Comparison of ENCODE assay signal across 29 cellular contexts in the genomic region with DNA sequence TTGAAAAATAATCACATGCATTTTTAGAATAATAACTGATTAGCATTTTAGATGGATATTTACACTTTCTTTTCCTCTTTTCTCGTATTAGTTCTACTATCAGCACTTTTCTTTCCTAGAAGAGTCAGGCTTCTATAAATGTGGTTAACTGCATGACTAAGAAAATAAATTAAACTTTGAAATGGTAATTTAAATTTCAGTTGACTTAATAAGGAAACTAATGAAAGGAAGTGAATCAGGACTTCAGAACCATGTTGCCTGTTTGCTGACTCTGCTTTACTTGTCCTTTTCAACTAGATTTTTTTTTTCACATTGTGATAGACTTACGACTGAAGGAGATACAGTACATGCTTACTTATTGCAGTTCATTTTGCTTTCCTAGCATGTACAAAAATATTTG.
"Had no signal": no experiment of that assay in that cellular context is flagged by ENCODE, and none has a peak within 500 bp of the region (broad histone marks: within the 10 kb centered on the region; RNA-seq: fewer than 3 reads in every experiment).

No MANE protein-coding gene starts in this region.

- FAIRE-seq: urothelium cell line had no signal

- ATAC-seq: natural killer cell; psoas muscle; sciatic nerve; stimulated activated effector memory CD8-positive, alpha-beta T cell treated with anti-CD3 and anti-CD28 coated beads, Interleukin-12 subunit alpha, Interleukin-12 subunit beta, amount 100 ng/mL, for 72 hours; upper lobe of right lung had no signal

- H3K4me3 ChIP-seq: left ventricle myocardium inferior, lung, neural progenitor cell, psoas muscle, right atrium auricular region, skin epidermis, suprapubic skin, thoracic aorta, tibial artery, upper lobe of right lung had no signal

- H3K27ac ChIP-seq: left ventricle myocardium inferior, neural progenitor cell, neutrophil, parathyroid adenoma, psoas muscle, right atrium auricular region, skin epidermis, suprapubic skin, thoracic aorta, tibial artery, upper lobe of right lung had no signal

- H3K9ac ChIP-seq: neural progenitor cell, parathyroid adenoma had no signal

- H3K36me3 ChIP-seq: left ventricle myocardium inferior, neural progenitor cell, neutrophil, right atrium auricular region, suprapubic skin, thoracic aorta, tibial artery, upper lobe of right lung had no signal

- H3K4me1 ChIP-seq: left ventricle myocardium inferior, neural progenitor cell, parathyroid adenoma, psoas muscle, right atrium auricular region, suprapubic skin, tibial artery, upper lobe of right lung had no signal

- H2AFZ ChIP-seq: neural progenitor cell, parathyroid adenoma had no signal

- H3K4me1 Mint-ChIP-seq: mesothelial cell of epicardium; naive B cell; natural killer cell; nephron progenitor cell; neural progenitor cell; stimulated activated effector memory CD8-positive, alpha-beta T cell treated with anti-CD3 and anti-CD28 coated beads, Interleukin-12 subunit alpha, Interleukin-12 subunit beta, amount 100 ng/mL, for 72 hours had no signal

- H3K4me3 Mint-ChIP-seq: mesothelial cell of epicardium; naive B cell; natural killer cell; nephron progenitor cell; neural progenitor cell; stimulated activated effector memory CD8-positive, alpha-beta T cell treated with anti-CD3 and anti-CD28 coated beads, Interleukin-12 subunit alpha, Interleukin-12 subunit beta, amount 100 ng/mL, for 72 hours; stimulated activated naive CD8-positive, alpha-beta T cell treated with anti-CD3 and anti-CD28 coated beads, Interleukin-15, Interleukin-2, amounts not matched to agents 100 ng/mL and 50 ng/mL, for 24 hours had no signal

- DNase-seq: islet precursor cell; left ventricle myocardium inferior; mesendoderm; naive B cell; natural killer cell; nephron progenitor cell; occipital lobe; psoas muscle; stimulated activated CD4-positive, alpha-beta T cell treated with anti-CD3 and anti-CD28 coated beads, Interleukin-12 subunit alpha, Interleukin-12 subunit beta, amount 100 ng/mL, for 4 hours; stimulated activated CD4-positive, alpha-beta T cell treated with anti-CD3 and anti-CD28 coated beads, Interleukin-15, amount 100 ng/mL, for 24 hours; stimulated activated CD4-positive, alpha-beta T cell treated with anti-CD3 and anti-CD28 coated beads, Interleukin-2, amount 100 ng/mL, for 24 hours; stimulated activated CD4-positive, alpha-beta T cell treated with anti-CD3 and anti-CD28 coated beads, Interleukin-4, amount 100 ng/mL, for 1 hour; stimulated activated naive CD4-positive, alpha-beta T cell; tibial artery; trophoblast cell; upper lobe of right lung had no signal

- H3K36me3 Mint-ChIP-seq: mesothelial cell of epicardium; naive B cell; neural progenitor cell; stimulated activated effector memory CD8-positive, alpha-beta T cell treated with anti-CD3 and anti-CD28 coated beads, Interleukin-12 subunit alpha, Interleukin-12 subunit beta, amount 100 ng/mL, for 72 hours had no signal

- H3K9me3 Mint-ChIP-seq: mesothelial cell of epicardium, nephron progenitor cell, neural progenitor cell had no signal

- H3K79me2 ChIP-seq: parathyroid adenoma had no signal

- H3K4me2 ChIP-seq: neural progenitor cell had no signal

- H3K27ac Mint-ChIP-seq: mesothelial cell of epicardium; naive B cell; natural killer cell; nephron progenitor cell; neural progenitor cell; stimulated activated effector memory CD8-positive, alpha-beta T cell treated with anti-CD3 and anti-CD28 coated beads, Interleukin-12 subunit alpha, Interleukin-12 subunit beta, amount 100 ng/mL, for 72 hours; stimulated activated naive CD8-positive, alpha-beta T cell treated with anti-CD3 and anti-CD28 coated beads, Interleukin-15, Interleukin-2, amounts not matched to agents 100 ng/mL and 50 ng/mL, for 24 hours had no signal

- H3K27me3 ChIP-seq: neural progenitor cell, neutrophil, right atrium auricular region, suprapubic skin, tibial artery, upper lobe of right lung had no signal

- H3K27me3 Mint-ChIP-seq: naive B cell; stimulated activated naive CD8-positive, alpha-beta T cell treated with anti-CD3 and anti-CD28 coated beads, Interleukin-15, Interleukin-2, amounts not matched to agents 100 ng/mL and 50 ng/mL, for 24 hours had no signal

- H3K9me3 ChIP-seq: neutrophil, psoas muscle, right atrium auricular region, suprapubic skin, thoracic aorta, tibial artery, upper lobe of right lung had no signal
